ENCODE assay signal across 9 cellular contexts in the genomic region with DNA sequence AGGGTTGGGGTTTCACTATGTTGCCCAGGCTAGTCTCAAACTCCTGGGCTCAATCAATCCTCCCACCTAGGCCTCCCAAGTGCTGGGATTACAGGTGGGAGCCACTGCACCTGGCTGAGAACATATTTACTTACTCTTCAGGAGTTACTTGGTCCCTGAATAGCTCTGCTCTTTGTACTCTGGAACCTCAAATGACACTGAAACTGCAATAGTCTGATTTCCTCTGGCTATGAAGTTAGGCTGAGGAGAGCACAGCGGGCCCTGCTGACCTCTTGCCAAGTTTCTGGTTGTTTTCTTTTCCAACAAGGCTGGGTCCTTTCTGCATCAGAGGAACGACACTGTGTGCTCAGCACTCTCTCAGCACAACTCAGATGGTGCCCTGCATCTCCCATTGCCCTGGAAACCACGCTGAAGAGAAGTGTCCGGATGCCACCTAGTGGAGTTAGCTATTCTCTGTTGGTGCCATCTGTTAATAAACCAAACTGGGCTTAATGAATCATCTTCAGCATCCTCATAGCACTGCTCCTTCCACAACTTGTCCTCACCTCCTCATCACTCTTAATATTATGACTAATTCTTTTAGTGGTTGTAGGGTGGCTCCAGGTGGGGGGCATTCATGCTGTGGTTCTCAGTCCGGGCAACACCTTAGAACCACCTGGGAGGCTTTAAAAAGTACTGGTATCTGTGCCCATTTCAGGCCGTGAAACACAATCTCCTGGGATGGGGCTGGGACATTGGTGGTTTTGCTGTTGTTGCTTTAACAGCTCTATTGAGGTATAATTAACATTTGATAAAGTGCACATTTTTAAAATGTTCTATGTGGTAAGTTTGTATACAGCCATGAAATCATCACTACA. TPM values are rescaled to one million over a fixed set of nuclear protein-coding genes. Genes with fewer than 3 reads are reported as not detected.
A peak's percentile ranks its signal among the peaks of the same experiment; 100 is the strongest.
DNase-seq lines count a peak whose midpoint lies in the region; TF ChIP-seq lines count a peak whose summit lies in the region.
"Had no signal": no experiment of that assay in that cellular context is flagged by ENCODE, and none has a peak within 500 bp of the region (broad histone marks: within the 10 kb centered on the region; RNA-seq: fewer than 3 reads in every experiment).

No MANE protein-coding gene starts in this region.

- H3K27me3 ChIP-seq in ascending aorta, result no peaks in the 10 kb centered on the region
- H3K27me3 ChIP-seq: neutrophil had no signal

- CTCF ChIA-PET in GM10248 (lab: Yijun Ruan, JAX), result interaction anchor here (0.6 to 2.6 kb wide), 12 partner anchors 10 to 741 kb away, joined by 3 to 8 read pairs (median 6); partner anchors contain the start of gene RINT1

- no peaks in the 10 kb centered on the region for H3K36me3 ChIP-seq in ascending aorta
- H3K36me3 ChIP-seq: neutrophil had no signal

- DNase-seq in GM10248 (ENCODE audit: extremely low spot score) (peak; percentile 69), H4 (ENCODE audit: low spot score) (peak; percentile 81), Kasumi-1 (lab: John Stamatoyannopoulos, UW) (peak; percentile 85 to 90), RPMI7951 (ENCODE audit: low read depth) (peak; percentile 77), glomerular endothelial cell (ENCODE audit: extremely low read depth, low read depth, low spot score) (peak; percentile 50), pons (ENCODE audit: low spot score) (peak; percentile 92), ascending aorta (ENCODE audit: low spot score in 2 of 2) (no peak)
- peak; percentile 21 for DNase-seq in activated T-helper 9 cell treated with anti-CD3 and anti-CD28 coated beads, Interleukin-2, amount 50 U/mL, for 16 hours (ENCODE audit: low read depth)

- H3K9me3 ChIP-seq in ascending aorta, result no peaks in the 10 kb centered on the region
- H3K9me3 ChIP-seq: neutrophil had no signal

- POLR2A ChIA-PET in GM10248 (lab: Yijun Ruan, JAX), result no interaction called here

- H3K4me3 ChIP-seq in ascending aorta, result no peak overlapping the region

- no peaks in the 10 kb centered on the region for H3K4me1 ChIP-seq in ascending aorta

- TF ChIP-seq CTCF in GM10248 (IDR thresholded peaks at IDR 0.05; ENCODE audit: control extremely low read depth, extremely low read depth, low read depth, missing control alignments) (peak; percentile 60), ascending aorta (IDR thresholded peaks at IDR 0.05) (peak in 1 of 3 experiments; percentile 29)

- no peak overlapping the region for H3K27ac ChIP-seq in ascending aorta
- H3K27ac ChIP-seq: neutrophil had no signal

- intact Hi-C loops in ascending aorta (cut with DNase I), result no loop called here

RNA-seq across cellular contexts. Expression of gene EFCAB10, which starts 8.2 kb away (rescaled TPM):
- total RNA-seq in H4 (2014; rRNA removed; shearing (Covaris generic)), result not detected in 2 replicates
- not detected in 2 replicates for total RNA-seq in RPMI7951 (2014; rRNA removed; shearing (Covaris generic))
- total RNA-seq in glomerular endothelial cell (not detected in 2 replicates), ascending aorta (not detected)

RNA-seq across cellular contexts. Expression of gene RINT1, which starts 57.4 kb away (rescaled TPM):
- total RNA-seq in H4 (2014; rRNA removed; shearing (Covaris generic)), result 4.1 and 7.7 TPM in 2 replicates
- 9.1 and 11.7 TPM in 2 replicates for total RNA-seq in RPMI7951 (2014; rRNA removed; shearing (Covaris generic))
- total RNA-seq in glomerular endothelial cell, result 16.6 and 16.8 TPM in 2 replicates
- total RNA-seq in ascending aorta, result 8.9 TPM

Comparison
In these comparisons a context has a peak if more than half of its experiments do, and no peak if none do; other contexts are left out.
1. DNase-seq: peak in GM10248 (single experiment), H4 (single experiment), Kasumi-1 (2 of 2), RPMI7951 (single experiment), activated T-helper 9 cell treated with anti-CD3 and anti-CD28 coated beads, Interleukin-2, amount 50 U/mL, for 16 hours (single experiment), glomerular endothelial cell (single experiment) and pons (single experiment); none in ascending aorta (0 of 2).